ENCODE assay signal across 8 cellular contexts in genomic region chr12:105329926-105330282, GRCh38. TPM values are rescaled to one million over a fixed set of nuclear protein-coding genes. Genes with fewer than 3 reads are reported as not detected.
A peak's percentile ranks its signal among the peaks of the same experiment; 100 is the strongest.
DNase-seq lines count a peak whose midpoint lies in the region; ATAC-seq, FAIRE-seq and TF ChIP-seq lines count a peak whose summit lies in the region.

No MANE protein-coding gene starts in this region.

- H3K4me3 Mint-ChIP-seq in Calu3 (ENCODE audit: low read depth, unreplicated experiment) (peak overlapping the region; percentile 78), H9 (peak overlapping the region; percentile 61 to 72)

- no CpG with 5 or more reads among the region's 9 CpGs for WGBS in H9 (ENCODE audit: extremely low coverage, insufficient read length, low lambda C conversion rate)
- WGBS in SK-N-SH (ENCODE audit: low lambda C conversion rate) = 12% methylated on average over 9 of the region's 9 CpGs
- no CpG with 5 or more reads among the region's 9 CpGs for WGBS in iPS DF 6.9 (ENCODE audit: insufficient coverage, insufficient read length)

- TF ChIP-seq CTCF in Calu3 (IDR thresholded peaks at IDR 0.05; ENCODE audit: unreplicated experiment) (no peak), H9 (conservative IDR thresholded peaks at IDR 0.05) (no peak), SK-N-SH (IDR thresholded peaks at IDR 0.05) (no peak), tibial artery (IDR thresholded peaks at IDR 0.05) (no peak)

- no peaks in the 10 kb centered on the region for H3K9me3 Mint-ChIP-seq in Calu3 (ENCODE audit: low read depth, unreplicated experiment)
- no peaks in the 10 kb centered on the region for H3K9me3 Mint-ChIP-seq in H9

- H3K36me3 ChIP-seq in SK-N-SH (replicated peaks in 1 of 2; ENCODE audit: control insufficient read depth in 1 of 2, insufficient read depth in 2 of 2, low read length in 1 of 2) = peaks cover 0 to 12% of the 10 kb centered on the region in 2 experiments
- no peaks in the 10 kb centered on the region for H3K36me3 ChIP-seq in iPS DF 6.9 (ENCODE audit: control insufficient read depth, insufficient read depth, low read length)
- no peaks in the 10 kb centered on the region for H3K36me3 ChIP-seq in tibial artery

- H2AFZ ChIP-seq in H9 (ENCODE audit: low read length) (no peak overlapping the region), SK-N-SH (ENCODE audit: low read depth) (peak overlapping the region; percentile 58)

- intact Hi-C loops in Calu3 (cut with micrococcal nuclease; ENCODE audit: unreplicated experiment) (loop anchor here (5.0 kb wide), 2 partner anchors 37 to 52 kb away; no protein-coding TSS in a partner anchor), tibial artery (cut with DNase I; ENCODE audit: low total_unique reads) (no loop called here)

- H3T11ph ChIP-seq in H9 (ENCODE audit: low read length) = no peak overlapping the region

- H3K4me2 ChIP-seq in H9 (ENCODE audit: insufficient read depth, insufficient read length, low read length) = peak overlapping the region; percentile 56
- peak overlapping the region; percentile 71 for H3K4me2 ChIP-seq in SK-N-SH

- CTCF ChIA-PET in Calu3 (lab: Charles Lee) (interaction anchor here (0.7 to 3.0 kb wide), 4 partner anchors 10 to 840 kb away, joined by 3 to 11 read pairs (median 4); partner anchors contain the start of gene APPL2), SK-N-SH (lab: Yijun Ruan, JAX) (interaction anchor here (0.9 to 2.1 kb wide), 3 partner anchors 9 to 54 kb away, joined by 3 to 8 read pairs (median 3); no protein-coding TSS in a partner anchor)

- H3K4me1 ChIP-seq in H9 (ENCODE audit: insufficient read depth, low read length) (peaks cover 4% of the 10 kb centered on the region; the same call in 1 of the 2 replicates), SK-N-SH (ENCODE audit: control insufficient read depth in 1 of 2, insufficient read depth in 2 of 2, low read depth in 1 of 2, low read length in 1 of 2) (peaks cover 9 to 20% of the 10 kb centered on the region in 2 experiments; a peak in 3 of 4 replicates), iPS DF 6.9 (ENCODE audit: control insufficient read depth, insufficient read depth, low read length) (peaks cover 1% of the 10 kb centered on the region; the same call in 1 of the 2 replicates), tibial artery (peaks cover 0 to 41% (median 16%) of the 10 kb centered on the region in 4 donors)

- no peak overlapping the region for H3K23ac ChIP-seq in H9 (ENCODE audit: insufficient read length, low read depth, low read length)

- H4K8ac ChIP-seq in H9 (replicated peaks; ENCODE audit: insufficient read length, low read depth, low read length) = no peak overlapping the region

- no peak for DNase-seq in Calu3
- DNase-seq in H9 = no peak
- no peak for DNase-seq in SK-N-SH
- no peak for DNase-seq in iPS DF 6.9 (ENCODE audit: low read depth, low spot score)
- no peak for DNase-seq in tibial artery
- no peak for DNase-seq in RCC 7860 (ENCODE audit: low spot score)
- no peak for DNase-seq in activated gamma-delta T cell treated with Interleukin-2 at 50 U/mL for 16 hours

- H3K56ac ChIP-seq in H9 (ENCODE audit: insufficient read length, low read depth, low read length) = no peak overlapping the region

- H4K91ac ChIP-seq in H9 (ENCODE audit: insufficient read length, low read depth, low read length) = no peak overlapping the region

- no peaks in the 10 kb centered on the region for H3K79me2 ChIP-seq in H9 (ENCODE audit: insufficient read depth, low read length)
- peaks cover 65% of the 10 kb centered on the region for H3K79me2 ChIP-seq in SK-N-SH (ENCODE audit: insufficient read depth)

- H3K4me1 Mint-ChIP-seq in Calu3 (ENCODE audit: low read depth, unreplicated experiment) (peaks cover 74% of the 10 kb centered on the region), H9 (peaks cover 32 to 37% of the 10 kb centered on the region in 2 experiments)

- H2BK120ac ChIP-seq in H9 (ENCODE audit: low read depth, low read length, poor library complexity, severe bottlenecking) = no peak overlapping the region

- H3K79me1 ChIP-seq in H9 (ENCODE audit: insufficient read depth, low read depth, low read length, poor library complexity, severe bottlenecking) = no peaks in the 10 kb centered on the region

- no peak overlapping the region for H2BK15ac ChIP-seq in H9 (ENCODE audit: low read depth, low read length)

- POLR2A ChIA-PET in SK-N-SH (lab: Yijun Ruan, JAX) = no interaction called here

- BruUV-seq in Calu3 (replicated peaks; lab: Mats Ljungman, UMichigan) = no TSS peak

- no peak overlapping the region for H2BK5ac ChIP-seq in H9 (ENCODE audit: insufficient read length, low read length)

- H2BK12ac ChIP-seq in H9 (ENCODE audit: insufficient read length, low read depth, low read length) = no peak overlapping the region

- H3K9me3 ChIP-seq in H9 (ENCODE audit: control insufficient read depth, low read depth, low read length) (no peaks in the 10 kb centered on the region), SK-N-SH (no peaks in the 10 kb centered on the region), iPS DF 6.9 (ENCODE audit: control insufficient read depth, insufficient read depth, low read length) (no peaks in the 10 kb centered on the region), tibial artery (no peaks in the 10 kb centered on the region)

- H3K18ac ChIP-seq in H9 (ENCODE audit: insufficient read length, low read depth, low read length) = no peak overlapping the region

- no peak for TF ChIP-seq RAD21 in SK-N-SH (IDR thresholded peaks at IDR 0.05; ENCODE audit: low read length)

- ATAC-seq in HG02884 (IDR thresholded peaks at IDR 0.05; ENCODE audit: unreplicated experiment) = no peak

- peaks cover 40% of the 10 kb centered on the region for H3K36me3 Mint-ChIP-seq in Calu3 (ENCODE audit: insufficient read depth, unreplicated experiment)
- H3K36me3 Mint-ChIP-seq in H9 (ENCODE audit: insufficient read depth in 1 of 3, low read depth in 3 of 3) = peaks cover 0 to 2% (median 0%) of the 10 kb centered on the region in 3 experiments; a peak in 1 of 7 replicates

- H3K14ac ChIP-seq in H9 (ENCODE audit: insufficient read depth, low read length) = no peak overlapping the region

- no peak overlapping the region for H3K4ac ChIP-seq in H9 (ENCODE audit: low read depth, low read length)

- peak overlapping the region; percentile 92 for H3K27ac Mint-ChIP-seq in Calu3 (ENCODE audit: unreplicated experiment)
- H3K27ac Mint-ChIP-seq in H9 = no peak overlapping the region

- H4K5ac ChIP-seq in H9 (ENCODE audit: insufficient read length, low read depth, low read length) = no peak overlapping the region

- no peak overlapping the region for H3K27ac ChIP-seq in H9 (ENCODE audit: insufficient read length, low read depth, low read length)
- H3K27ac ChIP-seq in SK-N-SH (ENCODE audit: low read depth in 2 of 2, low read length in 1 of 2) = peak overlapping the region in 1 of 2 experiments; percentile 40; a peak in 2 of 4 replicates
- H3K27ac ChIP-seq in iPS DF 6.9 (ENCODE audit: low read length) = no peak overlapping the region
- peak overlapping the region; percentile 77 to 85 for H3K27ac ChIP-seq in tibial artery

- H3K23me2 ChIP-seq in H9 (ENCODE audit: insufficient read length, low read depth, low read length, poor library complexity, severe bottlenecking) = peaks cover 8% of the 10 kb centered on the region

- H3K27me3 Mint-ChIP-seq in Calu3 (ENCODE audit: unreplicated experiment) (no peaks in the 10 kb centered on the region), H9 (ENCODE audit: low read depth) (peaks cover 50% of the 10 kb centered on the region)

- H3K9ac ChIP-seq in H9 (ENCODE audit: extremely low read depth, insufficient read length, low read length) (no peak overlapping the region), SK-N-SH (peak overlapping the region; percentile 18; the same call in 1 of the 2 replicates)

- no peak overlapping the region for H2BK20ac ChIP-seq in H9 (ENCODE audit: low read depth, low read length, poor library complexity, severe bottlenecking)

- H3K27me3 ChIP-seq in H9 (ENCODE audit: insufficient read depth, low read length) (no peaks in the 10 kb centered on the region; the same call in 1 of the 2 replicates), SK-N-SH (ENCODE audit: insufficient read depth) (no peaks in the 10 kb centered on the region), iPS DF 6.9 (ENCODE audit: control insufficient read depth, insufficient read depth, low read length) (peaks cover 5% of the 10 kb centered on the region; the same call in 1 of the 2 replicates), tibial artery (no peaks in the 10 kb centered on the region)

- peaks cover 44% of the 10 kb centered on the region for H3F3A ChIP-seq in SK-N-SH (replicated peaks; ENCODE audit: insufficient read depth)

- no peak overlapping the region for H2AK5ac ChIP-seq in H9 (ENCODE audit: insufficient read length, low read length)

- no peaks in the 10 kb centered on the region for H3K9me2 ChIP-seq in SK-N-SH

- peak overlapping the region; percentile 52 to 79 for H3K4me3 ChIP-seq in SK-N-SH (ENCODE audit: low read depth in 2 of 2, low read length in 1 of 2)
- H3K4me3 ChIP-seq in iPS DF 6.9 (ENCODE audit: low read length) = peak overlapping the region; percentile 55; the same call in 1 of the 2 replicates
- peak overlapping the region; percentile 83 to 87 for H3K4me3 ChIP-seq in tibial artery

- H4K20me1 ChIP-seq in H9 (ENCODE audit: control insufficient read depth, insufficient read depth, insufficient read length) (no peaks in the 10 kb centered on the region), SK-N-SH (ENCODE audit: insufficient read depth) (peaks cover 12% of the 10 kb centered on the region)

- no peak for TF ChIP-seq EP300 in SK-N-SH (IDR thresholded peaks at IDR 0.05; ENCODE audit: borderline replicate concordance in 1 of 2, low read depth in 1 of 2, low read length in 1 of 2)

- no peak for FAIRE-seq in RCC 7860 (lab: Jason Lieb, UNC)

TF ChIP-seq in SK-N-SH, 30 proteins besides CTCF, POLR2A, EP300 and RAD21:
- TF ChIP-seq GATA2 (CRISPR knock-in tag; IDR thresholded peaks at IDR 0.05) = no peak
- TF ChIP-seq MXI1 (IDR thresholded peaks at IDR 0.05; ENCODE audit: low read depth, low read length) = peak; percentile 2; the same call in 1 of the 2 replicates

RNA-seq across cellular contexts. Expression of gene C12orf75, which starts 0.6 kb away (rescaled TPM):
- 336 and 363 TPM in 2 replicates for total RNA-seq in Calu3 (2022)
- total RNA-seq in H9 (2021) = 34.9 and 37.9 TPM in 2 replicates
- 221 and 299 TPM in 2 replicates for polyA plus RNA-seq in SK-N-SH (2012; rRNA removed)
- 363 and 501 TPM in 2 replicates for polyA plus RNA-seq in SK-N-SH (2012; cell fraction: cytosol; rRNA removed)
- polyA plus RNA-seq in SK-N-SH (2012; cell fraction: nucleus; rRNA removed) = 63.0 and 90.2 TPM in 2 replicates

Comparison
In these comparisons a context has a peak if more than half of its experiments do, and no peak if none do; other contexts are left out.
1. H3K27ac ChIP-seq: peak in tibial artery (2 of 2); none in H9 (single experiment) and iPS DF 6.9 (single experiment).
2. Peak in every context shown above with its lines, with median percentiles within 50 percentile points of each other: H3K4me3 ChIP-seq.